Comparison of ENCODE assay signal across 8 cellular contexts in genomic region chr19:17996826-17997316, GRCh38. TPM values are rescaled to one million over a fixed set of nuclear protein-coding genes. Genes with fewer than 3 reads are reported as not detected.
A peak's percentile ranks its signal among the peaks of the same experiment; 100 is the strongest.
DNase-seq lines count a peak whose midpoint lies in the region; ATAC-seq, FAIRE-seq and TF ChIP-seq lines count a peak whose summit lies in the region.

No MANE protein-coding gene starts in this region.

- DNase-seq in CD1c-positive myeloid dendritic cell (ENCODE audit: extremely low spot score) (peak; percentile 92), H9 (peak; percentile 84), NCI-H2227 treated with DMSO at 0.1 percent for 48 hours (lab: John Stamatoyannopoulos, UW) (peak; percentile 43), bronchial epithelial cell (ENCODE audit: low read depth) (peak; percentile 46), kidney glomerular epithelial cell (lab: John Stamatoyannopoulos, UW) (peak; percentile 59)
- peak; percentile 93 to 94 for DNase-seq in stimulated activated CD4-positive, alpha-beta T cell treated with anti-CD3 and anti-CD28 coated beads, Interleukin-2, amount 100 ng/mL, for 48 hours

- no peak for FAIRE-seq in bronchial epithelial cell (lab: Jason Lieb, UNC)

- no peaks in the 10 kb centered on the region for H3K9me3 Mint-ChIP-seq in H9

- no peak overlapping the region for H3T11ph ChIP-seq in H9 (ENCODE audit: low read length)

- H2AK5ac ChIP-seq in H9 (ENCODE audit: insufficient read length, low read length): no peak overlapping the region

- H2BK15ac ChIP-seq in H9 (ENCODE audit: low read depth, low read length): no peak overlapping the region

- peaks cover 24% of the 10 kb centered on the region for H3K27me3 Mint-ChIP-seq in H9 (ENCODE audit: low read depth)

- H3K23ac ChIP-seq in H9 (ENCODE audit: insufficient read length, low read depth, low read length): no peak overlapping the region

- TF ChIP-seq CTCF in H9 (conservative IDR thresholded peaks at IDR 0.05) (peak; percentile 99), bronchial epithelial cell (IDR thresholded peaks at IDR 0.05; ENCODE audit: insufficient read depth, low read length, severe bottlenecking) (peak; percentile 99)

- no peak overlapping the region for H3K27ac Mint-ChIP-seq in H9

- H3K27ac ChIP-seq in H9 (ENCODE audit: insufficient read length, low read depth, low read length): no peak overlapping the region

- no peak overlapping the region for H2BK120ac ChIP-seq in H9 (ENCODE audit: low read depth, low read length, poor library complexity, severe bottlenecking)

- H3K27me3 ChIP-seq in H9 (ENCODE audit: insufficient read depth, low read length) (no peaks in the 10 kb centered on the region; the same call in 1 of the 2 replicates), bronchial epithelial cell (ENCODE audit: control insufficient read depth, insufficient read depth, low read length) (no peaks in the 10 kb centered on the region)

- H4K20me1 ChIP-seq in H9 (ENCODE audit: control insufficient read depth, insufficient read depth, insufficient read length): no peaks in the 10 kb centered on the region

- H3K4me1 ChIP-seq in H9 (ENCODE audit: insufficient read depth, low read length): no peaks in the 10 kb centered on the region

- H3K4me1 Mint-ChIP-seq in H9: peaks cover 6 to 13% of the 10 kb centered on the region in 2 experiments

- no peak overlapping the region for H3K4me2 ChIP-seq in H9 (ENCODE audit: insufficient read depth, insufficient read length, low read length)

- H4K8ac ChIP-seq in H9 (replicated peaks; ENCODE audit: insufficient read length, low read depth, low read length): no peak overlapping the region

- peak overlapping the region in 1 of 2 experiments; percentile 62; a peak in 2 of 5 replicates for H3K4me3 Mint-ChIP-seq in H9

- peaks cover 9% of the 10 kb centered on the region for H3K23me2 ChIP-seq in H9 (ENCODE audit: insufficient read length, low read depth, low read length, poor library complexity, severe bottlenecking)

- H3K18ac ChIP-seq in H9 (ENCODE audit: insufficient read length, low read depth, low read length): no peak overlapping the region

- no peak overlapping the region for H2BK12ac ChIP-seq in H9 (ENCODE audit: insufficient read length, low read depth, low read length)

- H3K36me3 Mint-ChIP-seq in H9 (ENCODE audit: insufficient read depth in 1 of 3, low read depth in 3 of 3): no peaks in the 10 kb centered on the region

- no peaks in the 10 kb centered on the region for H3K79me1 ChIP-seq in H9 (ENCODE audit: insufficient read depth, low read depth, low read length, poor library complexity, severe bottlenecking)

- no peak overlapping the region for H2BK5ac ChIP-seq in H9 (ENCODE audit: insufficient read length, low read length)

- WGBS in H9 (ENCODE audit: extremely low coverage, insufficient read length, low lambda C conversion rate): no CpG with 5 or more reads among the region's 15 CpGs

- H3K14ac ChIP-seq in H9 (ENCODE audit: insufficient read depth, low read length): no peak overlapping the region

- no peak overlapping the region for H3K4ac ChIP-seq in H9 (ENCODE audit: low read depth, low read length)

- no peak overlapping the region for H3K9ac ChIP-seq in H9 (ENCODE audit: extremely low read depth, insufficient read length, low read length)

- H3K9me3 ChIP-seq in H9 (ENCODE audit: control insufficient read depth, low read depth, low read length): no peaks in the 10 kb centered on the region

- H3K4me3 ChIP-seq in bronchial epithelial cell (ENCODE audit: low read depth, low read length): no peak overlapping the region

- H3K36me3 ChIP-seq in bronchial epithelial cell (ENCODE audit: control insufficient read depth, insufficient read depth, low read length): no peaks in the 10 kb centered on the region

- ATAC-seq in activated CD4-positive, CD25-positive, alpha-beta regulatory T cell treated with anti-CD3 and anti-CD28 coated beads, Interleukin-2, amount 50 U/mL, for 24 hours: peak; percentile 60 to 63
- no peak for ATAC-seq in HG02571 (IDR thresholded peaks at IDR 0.05; ENCODE audit: unreplicated experiment)

- no peak overlapping the region for H4K5ac ChIP-seq in H9 (ENCODE audit: insufficient read length, low read depth, low read length)

- no peak overlapping the region for H2BK20ac ChIP-seq in H9 (ENCODE audit: low read depth, low read length, poor library complexity, severe bottlenecking)

- H4K91ac ChIP-seq in H9 (ENCODE audit: insufficient read length, low read depth, low read length): no peak overlapping the region

- no peak overlapping the region for H2AFZ ChIP-seq in H9 (ENCODE audit: low read length)

- no peak overlapping the region for H3K56ac ChIP-seq in H9 (ENCODE audit: insufficient read length, low read depth, low read length)

- no peaks in the 10 kb centered on the region for H3K79me2 ChIP-seq in H9 (ENCODE audit: insufficient read depth, low read length)

RNA-seq across cellular contexts. Expression of gene ARRDC2, which starts 11.1 kb away (rescaled TPM):
- 9.5 and 10.5 TPM in 2 replicates for total RNA-seq in H9 (2021)
- total RNA-seq in bronchial epithelial cell: 6.1 and 7.2 TPM in 2 replicates

RNA-seq across cellular contexts. Expression of gene KCNN1, which starts 30.0 kb away (rescaled TPM):
- total RNA-seq in H9 (2021) (8.4 and 9.2 TPM in 2 replicates), bronchial epithelial cell (not detected in 2 replicates)

Comparison
In these comparisons a context has a peak if more than half of its experiments do, and no peak if none do; other contexts are left out.
1. DNase-seq: peak in every context shown above with its lines; median percentile 94 in stimulated activated CD4-positive, alpha-beta T cell treated with anti-CD3 and anti-CD28 coated beads, Interleukin-2, amount 100 ng/mL, for 48 hours; 92 in CD1c-positive myeloid dendritic cell; 84 in H9; 59 in kidney glomerular epithelial cell; 46 in bronchial epithelial cell; 43 in NCI-H2227 treated with DMSO at 0.1 percent for 48 hours.